Comparison of ENCODE assay signal across 17 cellular contexts in the genomic region with DNA sequence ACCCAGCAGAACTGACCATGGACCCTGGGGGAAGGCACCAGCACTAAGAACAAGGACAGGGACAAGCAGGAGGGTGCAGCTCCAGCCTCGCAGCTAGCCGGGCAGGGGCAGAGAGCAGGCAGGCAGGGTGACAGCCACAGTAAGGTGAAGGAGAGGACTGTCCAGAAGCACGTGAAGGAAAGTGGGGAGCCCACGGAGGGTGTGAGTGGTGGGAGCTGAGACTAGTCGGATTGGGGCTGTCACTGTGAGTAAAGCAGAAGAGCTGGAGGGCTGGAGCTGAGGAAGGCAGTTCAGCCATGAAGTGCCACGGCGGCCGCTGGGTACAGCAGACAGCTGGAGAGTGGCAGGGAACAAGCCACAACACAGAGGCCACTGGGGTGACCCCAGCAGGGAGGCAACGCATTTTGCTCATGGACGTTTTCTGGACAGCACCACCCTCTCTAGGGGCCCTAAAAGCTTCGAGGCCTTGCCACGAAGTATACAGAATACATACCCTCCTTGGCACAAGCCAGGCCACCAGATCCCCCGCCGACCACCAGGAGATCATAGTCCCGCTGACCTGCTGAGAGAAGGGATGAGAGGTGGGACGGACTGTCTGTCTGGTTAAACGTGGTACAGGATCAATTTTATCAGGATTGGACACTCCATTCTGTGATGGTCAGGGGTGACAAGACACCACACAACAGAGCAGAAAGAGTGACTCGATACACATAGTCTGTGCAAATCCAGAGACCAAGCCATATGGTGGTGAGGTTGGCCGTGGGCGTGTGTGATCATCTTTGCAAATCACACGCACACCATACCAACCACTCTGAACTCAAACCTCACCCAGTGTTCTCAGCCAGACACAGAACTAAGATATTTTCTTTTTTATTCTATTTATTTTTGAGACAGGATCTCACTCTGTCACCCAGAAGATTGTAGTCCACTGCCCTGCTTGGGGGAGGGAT.
"Had no signal": no experiment of that assay in that cellular context is flagged by ENCODE, and none has a peak within 500 bp of the region (broad histone marks: within the 10 kb centered on the region; RNA-seq: fewer than 3 reads in every experiment).

No MANE protein-coding gene starts in this region.

- H3K4me3 ChIP-seq: gastroesophageal sphincter, heart right ventricle, lung had no signal

- H3K9me3 ChIP-seq: gastroesophageal sphincter had no signal

- H3K9me3 Mint-ChIP-seq: activated naive CD4-positive, alpha-beta T cell treated with anti-CD3 and anti-CD28 coated beads, Interleukin-2, amount 50 U/mL, for 24 hours; effector memory CD8-positive, alpha-beta T cell; stimulated activated memory B cell treated with anti-CD40 and anti-IgM and Interleukin-4, amounts not matched to agents 10 μg/mL and 1 μg/mL and 100 μg/mL, for 72 hours had no signal

- H3K36me3 Mint-ChIP-seq: brain had no signal

- H3K4me1 Mint-ChIP-seq: activated CD8-positive, alpha-beta memory T cell treated with anti-CD3 and anti-CD28 coated beads, Interleukin-2, amount 10 ng/mL, durations not matched to agents 7 days and 5 days; activated naive CD4-positive, alpha-beta T cell treated with anti-CD3 and anti-CD28 coated beads, Interleukin-2, amount 50 U/mL, for 24 hours; brain; mesothelial cell of epicardium; stimulated activated memory B cell treated with anti-CD40 and anti-IgM and Interleukin-4, amounts not matched to agents 10 μg/mL and 1 μg/mL and 100 μg/mL, for 72 hours had no signal

- H3K27me3 ChIP-seq: gastroesophageal sphincter, heart right ventricle had no signal

- H3K4me3 Mint-ChIP-seq: activated CD8-positive, alpha-beta memory T cell treated with anti-CD3 and anti-CD28 coated beads, Interleukin-2, amount 10 ng/mL, durations not matched to agents 7 days and 5 days; activated naive CD4-positive, alpha-beta T cell treated with anti-CD3 and anti-CD28 coated beads, Interleukin-2, amount 50 U/mL, for 24 hours; brain; effector memory CD8-positive, alpha-beta T cell; mesothelial cell of epicardium; stimulated activated memory B cell treated with anti-CD40 and anti-IgM and Interleukin-4, amounts not matched to agents 10 μg/mL and 1 μg/mL and 100 μg/mL, for 72 hours; T-helper 2 cell treated with Interferon-gamma antibody and Interleukin-4, amounts not matched to agents 5 μg/mL and 100 μg/mL, for 36 hours had no signal

- ATAC-seq: activated CD8-positive, alpha-beta memory T cell treated with anti-CD3 and anti-CD28 coated beads, Interleukin-2, amount 10 ng/mL, durations not matched to agents 7 days and 5 days; effector memory CD8-positive, alpha-beta T cell; gastroesophageal sphincter; left colon; stimulated activated memory B cell treated with anti-CD40 and anti-IgM and Interleukin-4, amounts not matched to agents 10 μg/mL and 1 μg/mL and 100 μg/mL, for 72 hours had no signal

- DNase-seq: activated CD4-positive, CD25-positive, alpha-beta regulatory T cell; activated CD8-positive, alpha-beta memory T cell treated with anti-CD3 and anti-CD28 coated beads, Interleukin-2, amount 10 ng/mL, durations not matched to agents 7 days and 5 days; activated T-cell treated with anti-CD3 and anti-CD28 coated beads, Interleukin-2, amount 50 U/mL, for 1 hour; dermis blood vessel endothelial cell; effector memory CD8-positive, alpha-beta T cell; heart right ventricle; left colon; stimulated activated CD4-positive, alpha-beta T cell treated with anti-CD3 and anti-CD28 coated beads, Interleukin-2, amount 100 ng/mL, for 24 hours; trophoblast cell had no signal

- H3K27ac Mint-ChIP-seq: activated CD8-positive, alpha-beta memory T cell treated with anti-CD3 and anti-CD28 coated beads, Interleukin-2, amount 10 ng/mL, durations not matched to agents 7 days and 5 days; activated naive CD4-positive, alpha-beta T cell treated with anti-CD3 and anti-CD28 coated beads, Interleukin-2, amount 50 U/mL, for 24 hours; brain; effector memory CD8-positive, alpha-beta T cell; mesothelial cell of epicardium; stimulated activated memory B cell treated with anti-CD40 and anti-IgM and Interleukin-4, amounts not matched to agents 10 μg/mL and 1 μg/mL and 100 μg/mL, for 72 hours; T-helper 2 cell treated with Interferon-gamma antibody and Interleukin-4, amounts not matched to agents 5 μg/mL and 100 μg/mL, for 36 hours had no signal

- H3K27me3 Mint-ChIP-seq: activated CD8-positive, alpha-beta memory T cell treated with anti-CD3 and anti-CD28 coated beads, Interleukin-2, amount 10 ng/mL, durations not matched to agents 7 days and 5 days; activated naive CD4-positive, alpha-beta T cell treated with anti-CD3 and anti-CD28 coated beads, Interleukin-2, amount 50 U/mL, for 24 hours; effector memory CD8-positive, alpha-beta T cell; stimulated activated memory B cell treated with anti-CD40 and anti-IgM and Interleukin-4, amounts not matched to agents 10 μg/mL and 1 μg/mL and 100 μg/mL, for 72 hours had no signal

- H3K27ac ChIP-seq: epithelial cell of prostate, gastroesophageal sphincter, heart right ventricle had no signal

- H3K4me1 ChIP-seq: gastroesophageal sphincter had no signal
